Comparison of ENCODE assay signal across 9 cellular contexts in the genomic region with DNA sequence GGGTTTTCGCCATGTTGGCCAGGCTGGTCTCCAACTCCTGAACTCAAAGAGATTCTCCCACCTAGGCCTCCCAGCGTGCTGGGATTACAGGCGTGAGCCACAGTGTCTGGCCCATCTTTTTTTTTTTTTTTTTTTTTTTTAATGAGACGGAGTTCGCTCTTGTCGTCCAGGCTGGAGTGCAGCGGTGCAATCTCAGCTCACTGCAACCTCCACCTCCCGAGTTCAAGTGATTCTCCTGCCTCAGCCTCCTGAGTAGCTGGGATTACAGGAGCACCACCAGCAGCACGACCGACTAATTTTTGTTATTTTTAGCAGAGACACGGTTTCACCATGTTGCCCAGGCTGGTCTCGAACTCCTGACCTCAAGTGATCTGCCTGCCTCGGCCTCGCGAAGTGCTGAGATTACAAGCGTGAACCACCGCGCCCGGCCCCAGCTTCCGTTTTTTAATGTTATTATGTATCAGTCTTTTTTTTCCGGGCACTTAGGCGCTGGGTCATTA. TPM values are rescaled to one million over a fixed set of nuclear protein-coding genes. Genes with fewer than 3 reads are reported as not detected.
DNase-seq lines count a peak whose midpoint lies in the region; ATAC-seq, FAIRE-seq and TF ChIP-seq lines count a peak whose summit lies in the region.
"Not testable (repeated sequence)": the region's sequence is repeated elsewhere in the genome, so short reads cannot be mapped to it uniquely, and the experiment has no call there.
"Had no signal": no experiment of that assay in that cellular context is flagged by ENCODE, and none has a peak within 500 bp of the region (broad histone marks: within the 10 kb centered on the region; RNA-seq: fewer than 3 reads in every experiment).

No MANE protein-coding gene starts in this region.

- intact Hi-C loops in CD8-positive, alpha-beta T cell (cut with DNase I, micrococcal nuclease) = loop anchor here (1.0 to 5.0 kb wide), 5 partner anchors 12 to 575 kb away; a partner anchor contains a TSS
- intact Hi-C loops in K562 (cut with micrococcal nuclease); esophagus squamous epithelium (cut with DNase I); pancreas (cut with DNase I): not testable (repeated sequence)
- intact Hi-C loops in thyroid gland (cut with DNase I) = loop anchor here (2.0 to 10.0 kb wide), 2 partner anchors 22 to 86 kb away; a partner anchor contains a TSS

- FAIRE-seq in K562 (lab: Jason Lieb, UNC); pancreas (lab: Jason Lieb, UNC): not testable (repeated sequence)

- CTCF ChIA-PET in CD8-positive, alpha-beta T cell (lab: Charles Lee) = interaction anchor here (0.6 to 2.9 kb wide), 17 partner anchors 10 to 575 kb away, joined by 3 to 15 read pairs (median 7); a partner anchor contains a TSS
- CTCF ChIA-PET in K562 (lab: Yijun Ruan, JAX; ENCODE audit: low intra/inter-chr PET ratio) = interaction anchor here (1.7 to 2.0 kb wide), 2 partner anchors 13 to 21 kb away, joined by 9 to 11 read pairs; no protein-coding TSS in a partner anchor

- H3K9ac ChIP-seq in Karpas-422 (ENCODE audit: low read length) (peak overlapping the region; percentile 83), K562 (ENCODE audit: insufficient read depth in 1 of 2, low read depth in 2 of 2, low read length in 2 of 2) (peak overlapping the region; percentile 83 to 97), liver (ENCODE audit: low read depth in 1 of 2, low read length in 2 of 2) (peak overlapping the region in 1 of 2 donors; percentile 11)

- DNase-seq in CD8-positive, alpha-beta T cell; Karpas-422; K562 (ENCODE audit: extremely low read depth in 1 of 4, low spot score in 3 of 4); esophagus squamous epithelium (lab: John Stamatoyannopoulos, UW); pancreas; thyroid gland: not testable (repeated sequence)

- not testable (repeated sequence) for ATAC-seq in CD8-positive, alpha-beta T cell; K562; pancreas

- H3K4me2 ChIP-seq in Karpas-422 (ENCODE audit: low read depth, low read length, poor library complexity, severe bottlenecking) (peak overlapping the region; percentile 85), K562 (ENCODE audit: insufficient read depth, low read length) (peak overlapping the region; percentile 87)

- not testable (repeated sequence) for H3K36me3 Mint-ChIP-seq in CD8-positive, alpha-beta T cell

- H3K4me1 Mint-ChIP-seq in CD8-positive, alpha-beta T cell (ENCODE audit: low read depth) = peaks cover 22% of the 10 kb centered on the region

- H3K9me2 ChIP-seq in Karpas-422 (replicated peaks; ENCODE audit: insufficient read depth, low read length) = not testable (repeated sequence)

- H3K4me3 ChIP-seq in CD8-positive, alpha-beta T cell (ENCODE audit: low read depth, low read length) = peak overlapping the region; percentile 63
- H3K4me3 ChIP-seq in Karpas-422 (ENCODE audit: low read length) = peak overlapping the region; percentile 74; the same call in 1 of the 2 replicates
- H3K4me3 ChIP-seq in WI38 (ENCODE audit: low read depth, low read length) = peak overlapping the region; percentile 58
- peak overlapping the region; percentile 62 for H3K4me3 ChIP-seq in K562
- peak overlapping the region; percentile 43 to 76 (median 58) for H3K4me3 ChIP-seq in esophagus squamous epithelium
- peak overlapping the region in 2 of 3 donors; percentile 37 to 66 for H3K4me3 ChIP-seq in liver (ENCODE audit: low read depth in 1 of 3, low read length in 3 of 3)
- H3K4me3 ChIP-seq in pancreas = peak overlapping the region in 3 of 4 donors; percentile 33 to 69 (median 64)
- peak overlapping the region in 2 of 3 donors; percentile 32 to 65 for H3K4me3 ChIP-seq in thyroid gland (replicated peaks in 1 of 3)

- H3K4me1 ChIP-seq in CD8-positive, alpha-beta T cell (ENCODE audit: insufficient read depth, low read length); pancreas; thyroid gland: not testable (repeated sequence)
- H3K4me1 ChIP-seq in Karpas-422 (ENCODE audit: low read length) = peaks cover 15% of the 10 kb centered on the region
- peaks cover 7 to 19% of the 10 kb centered on the region in 2 experiments for H3K4me1 ChIP-seq in K562 (replicated peaks in 1 of 2; ENCODE audit: control insufficient read depth in 2 of 2, insufficient read depth in 2 of 2, low read length in 2 of 2)
- peaks cover 0 to 18% (median 5%) of the 10 kb centered on the region in 3 donors for H3K4me1 ChIP-seq in esophagus squamous epithelium
- peaks cover 4 to 17% (median 11%) of the 10 kb centered on the region in 4 donors for H3K4me1 ChIP-seq in liver (ENCODE audit: control insufficient read depth in 4 of 4, insufficient read depth in 4 of 4, low read length in 3 of 4)

- not testable (repeated sequence) for H3K9me1 ChIP-seq in K562 (ENCODE audit: control insufficient read depth, insufficient read depth, low read length)

- not testable (repeated sequence) for H3K36me3 ChIP-seq in CD8-positive, alpha-beta T cell (ENCODE audit: insufficient read depth, low read length); Karpas-422 (ENCODE audit: insufficient read depth, low read length); K562 (ENCODE audit: control insufficient read depth, insufficient read depth, low read length); esophagus squamous epithelium; liver (ENCODE audit: control insufficient read depth in 4 of 4, insufficient read depth in 3 of 4, low read depth in 1 of 4, low read length in 3 of 4); pancreas; thyroid gland

- H2AFZ ChIP-seq in Karpas-422 (ENCODE audit: low read length) (peak overlapping the region; percentile 97), K562 (ENCODE audit: low read depth, low read length) (peak overlapping the region; percentile 99)

- H3K27me3 ChIP-seq in CD8-positive, alpha-beta T cell (ENCODE audit: insufficient read depth, low read length); Karpas-422 (ENCODE audit: low read length); K562 (ENCODE audit: control insufficient read depth in 2 of 2, insufficient read depth in 2 of 2, low read length in 2 of 2); esophagus squamous epithelium; liver (ENCODE audit: control insufficient read depth in 4 of 4, insufficient read depth in 4 of 4, low read length in 3 of 4); pancreas; thyroid gland: not testable (repeated sequence)

- peak overlapping the region; percentile 48 for H3K27ac ChIP-seq in CD8-positive, alpha-beta T cell (ENCODE audit: low read depth, low read length)
- H3K27ac ChIP-seq in Karpas-422 (ENCODE audit: low read length) = not testable (repeated sequence)
- H3K27ac ChIP-seq in K562 (ENCODE audit: extremely low read depth, low read depth, low read length) = peak overlapping the region; percentile 93
- H3K27ac ChIP-seq in esophagus squamous epithelium = peak overlapping the region; percentile 89 to 94 (median 92)
- peak overlapping the region; percentile 82 to 96 for H3K27ac ChIP-seq in liver (ENCODE audit: low read depth in 1 of 2, low read length in 2 of 2)
- H3K27ac ChIP-seq in pancreas = peak overlapping the region; percentile 89 to 93 (median 90)
- peak overlapping the region; percentile 88 to 97 (median 96) for H3K27ac ChIP-seq in thyroid gland

- not testable (repeated sequence) for TF ChIP-seq CTCF in CD8-positive, alpha-beta T cell (IDR thresholded peaks at IDR 0.05); WI38 (IDR thresholded peaks at IDR 0.05; ENCODE audit: low read depth, low read length); K562 (IDR thresholded peaks at IDR 0.05 in 2 of 3, conservative IDR thresholded peaks at IDR 0.05 in 1 of 3; ENCODE audit: insufficient read depth in 2 of 3, low read depth in 1 of 3, low read length in 3 of 3); esophagus squamous epithelium (IDR thresholded peaks at IDR 0.05); liver (IDR thresholded peaks at IDR 0.05; ENCODE audit: low read depth, low read length, missing input control); pancreas (IDR thresholded peaks at IDR 0.05); thyroid gland (IDR thresholded peaks at IDR 0.05)

- in situ Hi-C loops in K562 (cut with MboI) = not testable (repeated sequence)

- H3K9me3 Mint-ChIP-seq in CD8-positive, alpha-beta T cell = not testable (repeated sequence)

- H3K79me2 ChIP-seq in Karpas-422 (ENCODE audit: low read length); K562 (ENCODE audit: control insufficient read depth, insufficient read depth, low read length): not testable (repeated sequence)

- not testable (repeated sequence) for TF ChIP-seq EP300 in K562 (IDR thresholded peaks at IDR 0.05; ENCODE audit: low read length)

- peak overlapping the region; percentile 87 for H3K4me3 Mint-ChIP-seq in CD8-positive, alpha-beta T cell

- not testable (repeated sequence) for H4K20me1 ChIP-seq in Karpas-422 (ENCODE audit: insufficient read depth, low read depth, low read length); K562 (replicated peaks; ENCODE audit: control insufficient read depth, insufficient read depth, low read length)

- not testable (repeated sequence) for TF ChIP-seq RAD21 in K562 (CRISPR knock-in tag; conservative IDR thresholded peaks at IDR 0.05 in 1 of 2, IDR thresholded peaks at IDR 0.05 in 1 of 2); liver (IDR thresholded peaks at IDR 0.05)

- not testable (repeated sequence) for TF ChIP-seq POLR2A in K562 (conservative IDR thresholded peaks at IDR 0.05); esophagus squamous epithelium (IDR thresholded peaks at IDR 0.05); thyroid gland (IDR thresholded peaks at IDR 0.05)

- peak overlapping the region; percentile 84 for H3K27ac Mint-ChIP-seq in CD8-positive, alpha-beta T cell

- H3K9me3 ChIP-seq in CD8-positive, alpha-beta T cell (ENCODE audit: low read length); Karpas-422 (ENCODE audit: low read length); K562 (replicated peaks; ENCODE audit: control insufficient read depth, insufficient read depth, low read depth, low read length); esophagus squamous epithelium; liver (ENCODE audit: control insufficient read depth in 4 of 4, low read length in 3 of 4); pancreas; thyroid gland: not testable (repeated sequence)

- WGBS in K562 (ENCODE audit: insufficient coverage, low coverage, missing lambda C conversion rate) = 29% methylated on average over 20 of the region's 22 CpGs
- 30 to 44% methylated on average over 18 to 20 of the region's 22 CpGs for WGBS in esophagus squamous epithelium, 2 donors
- WGBS in liver = 45% methylated on average over 22 of the region's 22 CpGs
- WGBS in pancreas, 2 donors = 42 to 46% methylated on average over 22 of the region's 22 CpGs
- 41 to 44% methylated on average over 22 of the region's 22 CpGs for WGBS in thyroid gland, 2 donors

- H3K27me3 Mint-ChIP-seq in CD8-positive, alpha-beta T cell (ENCODE audit: low read depth) = not testable (repeated sequence)

- POLR2A ChIA-PET in CD8-positive, alpha-beta T cell (lab: Charles Lee) = interaction anchor here (0.7 to 1.7 kb wide), 5 partner anchors 8 to 377 kb away, joined by 3 to 9 read pairs (median 3); a partner anchor contains a TSS
- POLR2A ChIA-PET in K562 (lab: Yijun Ruan, JAX) = interaction anchor here (0.6 to 2.2 kb wide), 14 partner anchors 10 to 575 kb away, joined by 3 to 8 read pairs (median 3); a partner anchor contains a TSS

- not testable (repeated sequence) for BruUV-seq in K562 (replicated peaks; lab: Mats Ljungman, UMichigan)

RNA-seq across cellular contexts. Expression of a gene that starts 17.3 kb away (rescaled TPM):
- total RNA-seq in CD8-positive, alpha-beta T cell = not detected
- total RNA-seq in Karpas-422 (2014; rRNA removed; shearing (Covaris generic); ENCODE audit: low replicate concordance) = not detected in 2 replicates
- not detected in 2 replicates for total RNA-seq in K562 (2011; cell fraction: chromatin; rRNA removed; ENCODE audit: low replicate concordance)
- total RNA-seq in K562 (2011; cell fraction: nucleolus; rRNA removed) = not detected in 2 replicates
- total RNA-seq in K562 (2011; cell fraction: nucleoplasm; rRNA removed) = not detected in 2 replicates
- total RNA-seq in K562 (2014; rRNA removed) (not detected in 2 replicates), K562 (2014; rRNA removed; fragmentation: Illumina TruSeq; extraction: Trizol) (not detected in 2 replicates), K562 (2015; rRNA removed; fragmentation: Illumina TruSeq; extraction: Trizol) (not detected in 2 replicates), K562 (2021) (not detected in 2 replicates), esophagus squamous epithelium (under 1 TPM in 3 of 4 donors, not detected in 1; 0.40 to 0.57 (median 0.47) TPM), liver (under 1 TPM in 1 of 2 donors, not detected in 1; 0.08 TPM), pancreas (under 1 TPM in 1 of 6 donors, not detected in 5; 0.09 TPM), thyroid gland (not detected)
- polyA plus RNA-seq in K562 (2011; rRNA removed) (not detected in 2 replicates), K562 (2014; fragmentation: Illumina TruSeq; extraction: Trizol) (not detected in 2 replicates), K562 (2014; fragmentation: Nextera tagmentation; extraction: Ambion mirVana) (not detected), K562 (2014; rRNA removed) (not detected in 2 replicates), liver (under 1 TPM; 0.13 to 0.21 TPM), pancreas (under 1 TPM; 0.11 to 0.26 TPM)
- polyA plus RNA-seq in K562 (2011; cell fraction: cytosol; rRNA removed) = not detected in 2 replicates
- polyA plus RNA-seq in K562 (2011; cell fraction: nucleus; rRNA removed) = not detected in 2 replicates
- polyA plus RNA-seq in K562 (2012) = not detected in 2 replicates
- polyA minus RNA-seq in K562 (2011; rRNA and poly(A)+ RNA removed) = not detected in 2 replicates
- not detected in 2 replicates for polyA minus RNA-seq in K562 (2011; cell fraction: cytosol; rRNA and poly(A)+ RNA removed)
- polyA minus RNA-seq in K562 (2011; cell fraction: nucleus; rRNA and poly(A)+ RNA removed) = not detected in 2 replicates
- total RNA-seq: pulmonary artery endothelial cell had no signal

RNA-seq across cellular contexts. Expression of a gene that starts 22.8 kb away (rescaled TPM):
- total RNA-seq in CD8-positive, alpha-beta T cell = 10 to 100 TPM in 1 of 2 experiments, 1 to 10 TPM in 1; 9.7 to 13.6 TPM
- 36.2 and 55.9 TPM in 2 replicates for total RNA-seq in Karpas-422 (2014; rRNA removed; shearing (Covaris generic); ENCODE audit: low replicate concordance)
- total RNA-seq in K562 (2011; cell fraction: chromatin; rRNA removed; ENCODE audit: low replicate concordance) = 102 and 136 TPM in 2 replicates
- total RNA-seq in K562 (2011; cell fraction: nucleolus; rRNA removed) = 47.9 and 55.7 TPM in 2 replicates
- 69.9 and 71.1 TPM in 2 replicates for total RNA-seq in K562 (2011; cell fraction: nucleoplasm; rRNA removed)
- total RNA-seq in K562 (2014; rRNA removed) (11.9 and 15.1 TPM in 2 replicates), K562 (2014; rRNA removed; fragmentation: Illumina TruSeq; extraction: Trizol) (21.5 and 25.6 TPM in 2 replicates), K562 (2015; rRNA removed; fragmentation: Illumina TruSeq; extraction: Trizol) (17.5 and 18.5 TPM in 2 replicates), K562 (2021) (20.0 and 20.1 TPM in 2 replicates), esophagus squamous epithelium (10 to 100 TPM in 3 of 4 donors, 1 to 10 TPM in 1; 6.3 to 19.5 (median 13.5) TPM), liver (10 to 100 TPM in 1 of 2 donors, 1 to 10 TPM in 1; 8.1 to 22.5 TPM), pancreas (10 to 100 TPM; 10.4 to 14.0 (median 13.1) TPM), thyroid gland (10 to 100 TPM; 34.2 to 70.7 (median 43.4) TPM)
- polyA plus RNA-seq in K562 (2011; rRNA removed) (17.5 and 21.4 TPM in 2 replicates), K562 (2014; fragmentation: Illumina TruSeq; extraction: Trizol) (15.2 and 17.1 TPM in 2 replicates), K562 (2014; fragmentation: Nextera tagmentation; extraction: Ambion mirVana) (1 to 10 TPM; 3.0 to 3.6 TPM), K562 (2014; rRNA removed) (9.8 and 13.3 TPM in 2 replicates), liver (1 to 10 TPM; 6.6 to 8.4 TPM), pancreas (1 to 10 TPM; 5.5 to 6.0 TPM)
- polyA plus RNA-seq in K562 (2011; cell fraction: cytosol; rRNA removed) = 11.0 and 15.7 TPM in 2 replicates
- 21.4 and 25.6 TPM in 2 replicates for polyA plus RNA-seq in K562 (2011; cell fraction: nucleus; rRNA removed)
- polyA plus RNA-seq in K562 (2012) = 13.6 and 26.9 TPM in 2 replicates
- 38.2 and 38.3 TPM in 2 replicates for polyA minus RNA-seq in K562 (2011; rRNA and poly(A)+ RNA removed)
- 10.7 and 11.5 TPM in 2 replicates for polyA minus RNA-seq in K562 (2011; cell fraction: cytosol; rRNA and poly(A)+ RNA removed)
- 19.1 and 29.1 TPM in 2 replicates for polyA minus RNA-seq in K562 (2011; cell fraction: nucleus; rRNA and poly(A)+ RNA removed)
